Comparison of ENCODE assay signal across 16 cellular contexts in genomic region chr7:91657386-91658120, GRCh38.
DNase-seq lines count a peak whose midpoint lies in the region; ATAC-seq and TF ChIP-seq lines count a peak whose summit lies in the region.
"Had no signal": no experiment of that assay in that cellular context is flagged by ENCODE, and none has a peak within 500 bp of the region (broad histone marks: within the 10 kb centered on the region; RNA-seq: fewer than 3 reads in every experiment).

No MANE protein-coding gene starts in this region.

- no peaks in the 10 kb centered on the region for H3K9me3 Mint-ChIP-seq in neural progenitor cell
- no peaks in the 10 kb centered on the region for H3K9me3 Mint-ChIP-seq in stimulated activated naive CD8-positive, alpha-beta T cell treated with anti-CD3 and anti-CD28 coated beads, Interleukin-15, amount 100 ng/mL, for 72 hours
- H3K9me3 Mint-ChIP-seq: activated naive CD8-positive, alpha-beta T cell treated with anti-CD3 and anti-CD28 coated beads, Interleukin-2, amount 50 U/mL, for 24 hours; WTC11 had no signal

- H3K27me3 Mint-ChIP-seq in neural progenitor cell (ENCODE audit: insufficient read depth, low read depth): no peaks in the 10 kb centered on the region
- no peaks in the 10 kb centered on the region for H3K27me3 Mint-ChIP-seq in stimulated activated naive CD8-positive, alpha-beta T cell treated with anti-CD3 and anti-CD28 coated beads, Interleukin-15, amount 100 ng/mL, for 72 hours
- H3K27me3 Mint-ChIP-seq: activated naive CD8-positive, alpha-beta T cell treated with anti-CD3 and anti-CD28 coated beads, Interleukin-2, amount 50 U/mL, for 24 hours had no signal

- no peak overlapping the region for H2AFZ ChIP-seq in neural progenitor cell (replicated peaks)

- H3K4me3 Mint-ChIP-seq in neural progenitor cell: no peak overlapping the region
- H3K4me3 Mint-ChIP-seq in stimulated activated naive CD8-positive, alpha-beta T cell treated with anti-CD3 and anti-CD28 coated beads, Interleukin-15, amount 100 ng/mL, for 72 hours: no peak overlapping the region
- H3K4me3 Mint-ChIP-seq: activated naive CD8-positive, alpha-beta T cell treated with anti-CD3 and anti-CD28 coated beads, Interleukin-2, amount 50 U/mL, for 24 hours; immature natural killer cell; WTC11 had no signal

- H3K4me3 ChIP-seq in RWPE2 (ENCODE audit: severe bottlenecking): no peak overlapping the region
- no peak overlapping the region for H3K4me3 ChIP-seq in fibroblast of pulmonary artery (replicated peaks; ENCODE audit: low read depth, low read length)
- no peak overlapping the region for H3K4me3 ChIP-seq in retinal pigment epithelial cell (ENCODE audit: low read length)
- no peak overlapping the region for H3K4me3 ChIP-seq in neural progenitor cell
- H3K4me3 ChIP-seq: stomach had no signal

- H3K27ac Mint-ChIP-seq in neural progenitor cell: no peak overlapping the region
- no peak overlapping the region for H3K27ac Mint-ChIP-seq in stimulated activated naive CD8-positive, alpha-beta T cell treated with anti-CD3 and anti-CD28 coated beads, Interleukin-15, amount 100 ng/mL, for 72 hours
- H3K27ac Mint-ChIP-seq: activated naive CD8-positive, alpha-beta T cell treated with anti-CD3 and anti-CD28 coated beads, Interleukin-2, amount 50 U/mL, for 24 hours; immature natural killer cell; WTC11 had no signal

- ATAC-seq in RWPE2 (ENCODE audit: low read depth): peak; percentile 93
- ATAC-seq in stimulated activated naive CD8-positive, alpha-beta T cell treated with anti-CD3 and anti-CD28 coated beads, Interleukin-15, amount 100 ng/mL, for 72 hours: no peak
- ATAC-seq: activated naive CD8-positive, alpha-beta T cell treated with anti-CD3 and anti-CD28 coated beads, Interleukin-2, amount 50 U/mL, for 24 hours; WTC11 had no signal

- no peaks in the 10 kb centered on the region for H3K36me3 Mint-ChIP-seq in neural progenitor cell
- H3K36me3 Mint-ChIP-seq: immature natural killer cell, WTC11 had no signal

- H3K27ac ChIP-seq in RWPE2 (ENCODE audit: poor library complexity, severe bottlenecking): peak overlapping the region; percentile 44
- no peak overlapping the region for H3K27ac ChIP-seq in neural progenitor cell
- H3K27ac ChIP-seq: neutrophil, stomach had no signal

- H3K4me1 Mint-ChIP-seq in neural progenitor cell: peaks cover 13% of the 10 kb centered on the region
- no peaks in the 10 kb centered on the region for H3K4me1 Mint-ChIP-seq in stimulated activated naive CD8-positive, alpha-beta T cell treated with anti-CD3 and anti-CD28 coated beads, Interleukin-15, amount 100 ng/mL, for 72 hours
- H3K4me1 Mint-ChIP-seq: immature natural killer cell, WTC11 had no signal

- H4K20me1 ChIP-seq in neural progenitor cell (ENCODE audit: low read depth): no peaks in the 10 kb centered on the region

- peaks cover 10% of the 10 kb centered on the region for H3K4me1 ChIP-seq in RWPE2 (ENCODE audit: insufficient read depth, poor library complexity, severe bottlenecking)
- peaks cover 7% of the 10 kb centered on the region for H3K4me1 ChIP-seq in neural progenitor cell
- H3K4me1 ChIP-seq: stomach had no signal

- H3F3A ChIP-seq in neural progenitor cell (ENCODE audit: low read depth): no peaks in the 10 kb centered on the region

- H3K9ac ChIP-seq in neural progenitor cell: no peak overlapping the region

- no peak overlapping the region for H3K4me2 ChIP-seq in neural progenitor cell

- H3K36me3 ChIP-seq in RWPE2 (ENCODE audit: low read depth): no peaks in the 10 kb centered on the region
- H3K36me3 ChIP-seq in neural progenitor cell: no peaks in the 10 kb centered on the region
- H3K36me3 ChIP-seq: neutrophil, stomach had no signal

- no peaks in the 10 kb centered on the region for H3K9me3 ChIP-seq in RWPE2 (ENCODE audit: severe bottlenecking)
- no peaks in the 10 kb centered on the region for H3K9me3 ChIP-seq in neural progenitor cell (ENCODE audit: low read depth)
- H3K9me3 ChIP-seq: neutrophil, stomach had no signal

- H3K27me3 ChIP-seq in RWPE2 (ENCODE audit: insufficient read depth, poor library complexity, severe bottlenecking) (no peaks in the 10 kb centered on the region), neural progenitor cell (peaks cover 13% of the 10 kb centered on the region)
- H3K27me3 ChIP-seq: neutrophil, stomach had no signal

- H3K79me2 ChIP-seq in neural progenitor cell (ENCODE audit: low read depth): no peaks in the 10 kb centered on the region

- TF ChIP-seq CTCF in RWPE2 (IDR thresholded peaks at IDR 0.05; ENCODE audit: poor library complexity, severe bottlenecking) (no peak), fibroblast of pulmonary artery (IDR thresholded peaks at IDR 0.05; ENCODE audit: low read length, missing control alignments) (no peak), retinal pigment epithelial cell (conservative IDR thresholded peaks at IDR 0.05; ENCODE audit: low read depth, low read length) (no peak), neural progenitor cell (IDR thresholded peaks at IDR 0.05) (no peak)

- DNase-seq in GM04503 (ENCODE audit: low read depth) (peak; percentile 64), RWPE2 (ENCODE audit: low spot score) (no peak), fibroblast of pulmonary artery (ENCODE audit: low read depth) (peak; percentile 90), retinal pigment epithelial cell (ENCODE audit: low read depth) (peak; percentile 83), neural progenitor cell (ENCODE audit: low spot score) (no peak), iPS-NIHi11 (ENCODE audit: low spot score) (no peak)
- DNase-seq in NK-92 treated with Interleukin-12 subunit alpha and Interleukin-12 subunit beta, amount 100 ng/mL, for 24 hours (lab: John Stamatoyannopoulos, UW): no peak
- DNase-seq in stimulated activated naive CD8-positive, alpha-beta T cell treated with anti-CD3 and anti-CD28 coated beads, Interleukin-15, amount 100 ng/mL, for 72 hours: no peak
- DNase-seq: activated naive CD8-positive, alpha-beta T cell treated with anti-CD3 and anti-CD28 coated beads, Interleukin-2, amount 50 U/mL, for 24 hours; immature natural killer cell; NCI-H510A treated with DMSO at 0.1 percent for 48 hours; SIG-M5; stimulated activated CD4-positive, alpha-beta T cell treated with anti-CD3 and anti-CD28 coated beads, Interleukin-1b, Interleukin-23, amount 100 ng/mL, for 48 hours; stomach had no signal

Comparison
In these comparisons a context has a peak if more than half of its experiments do, and no peak if none do; other contexts are left out.
1. DNase-seq: peak in GM04503 (single experiment), fibroblast of pulmonary artery (single experiment) and retinal pigment epithelial cell (single experiment); none in RWPE2 (single experiment), NK-92 treated with Interleukin-12 subunit alpha and Interleukin-12 subunit beta, amount 100 ng/mL, for 24 hours (single experiment), neural progenitor cell (single experiment), stimulated activated naive CD8-positive, alpha-beta T cell treated with anti-CD3 and anti-CD28 coated beads, Interleukin-15, amount 100 ng/mL, for 72 hours (0 of 2) and iPS-NIHi11 (single experiment).